ENCODE assay signal across 20 cellular contexts in the genomic region with DNA sequence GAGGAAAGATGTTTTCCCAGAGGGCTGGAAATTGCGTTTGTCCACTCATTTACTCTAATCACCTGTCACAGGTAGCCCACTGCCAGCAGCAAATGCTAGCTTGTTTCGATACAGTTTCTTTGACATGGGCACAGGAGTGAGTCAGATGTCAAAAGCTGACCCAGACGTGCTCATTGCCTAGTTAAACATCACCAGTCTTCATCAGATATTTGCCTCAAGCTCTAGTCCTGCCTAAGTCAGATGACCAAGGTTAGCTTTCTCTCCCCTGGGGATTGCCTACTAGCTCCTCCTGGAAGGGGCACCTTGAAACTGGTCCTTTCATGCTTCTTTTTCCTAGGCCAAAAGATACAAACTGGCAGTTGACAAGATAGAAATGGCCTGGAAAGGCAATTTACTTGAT. TPM values are rescaled to one million over a fixed set of nuclear protein-coding genes. Genes with fewer than 3 reads are reported as not detected.
DNase-seq lines count a peak whose midpoint lies in the region; ATAC-seq, FAIRE-seq and TF ChIP-seq lines count a peak whose summit lies in the region.
"Had no signal": no experiment of that assay in that cellular context is flagged by ENCODE, and none has a peak within 500 bp of the region (broad histone marks: within the 10 kb centered on the region; RNA-seq: fewer than 3 reads in every experiment).

No MANE protein-coding gene starts in this region.

- H3K79me2 ChIP-seq in HepG2 (ENCODE audit: insufficient read depth, low read length) = no peaks in the 10 kb centered on the region

- H3K36me3 ChIP-seq in HepG2 (replicated peaks in 1 of 2; ENCODE audit: control insufficient read depth in 1 of 2, insufficient read depth in 2 of 2, low read length in 2 of 2) = peaks cover 19 to 69% of the 10 kb centered on the region in 2 experiments

- no peak overlapping the region for H2AFZ ChIP-seq in HepG2 (ENCODE audit: low read length)
- H2AFZ ChIP-seq: GM23338 had no signal

- no peak overlapping the region for H3K4me2 ChIP-seq in HepG2 (ENCODE audit: low read depth, low read length)
- H3K4me2 ChIP-seq: BLaER1, GM23338 had no signal

- TF ChIP-seq POLR2A in HepG2 (IDR thresholded peaks at IDR 0.05; ENCODE audit: insufficient read depth in 1 of 2, low read depth in 2 of 2, low read length in 2 of 2) = no peak

- TF ChIP-seq EP300 in HepG2 (IDR thresholded peaks at IDR 0.05; ENCODE audit: low read depth in 2 of 2, low read length in 2 of 2) = no peak
- no peak for TF ChIP-seq EP300 in HepG2 (CRISPR knock-in tag; IDR thresholded peaks at IDR 0.05; ENCODE audit: borderline replicate concordance)

- no peak for FAIRE-seq in HepG2 (lab: Jason Lieb, UNC)
- FAIRE-seq: D721Med, GM12892 had no signal

- TF ChIP-seq CTCF in epithelial cell of proximal tubule (conservative IDR thresholded peaks at IDR 0.05; ENCODE audit: low read depth, low read length) (no peak), HepG2 (CRISPR knock-in tag; IDR thresholded peaks at IDR 0.05) (no peak)

- in situ Hi-C loops in ACHN (cut with HindIII; ENCODE audit: low pct_ligation_motif_present, low pct_unique_long_range_greater_than_20kb, low sequenced_read_pairs) = no loop called here
- in situ Hi-C loops in HepG2 (cut with HindIII; ENCODE audit: extremely low pct_ligation_motif_present, low pct_unique_long_range_greater_than_20kb) = loop anchor here (25.0 kb wide), 1 partner anchor 289 kb away; a partner anchor contains a TSS

- 85% methylated on average over 3 of the region's 3 CpGs for WGBS in HepG2 (ENCODE audit: low lambda C conversion rate)

- intact Hi-C loops in HepG2 (cut with micrococcal nuclease; ENCODE audit: unreplicated experiment) = no loop called here
- intact Hi-C loops in left cardiac atrium (cut with DNase I) = no loop called here

- no peaks in the 10 kb centered on the region for H3K27me3 ChIP-seq in HepG2 (ENCODE audit: control insufficient read depth in 1 of 2, insufficient read depth in 2 of 2, low read length in 2 of 2)
- H3K27me3 ChIP-seq: BLaER1 had no signal

- no peaks in the 10 kb centered on the region for H3K4me1 ChIP-seq in HepG2 (ENCODE audit: insufficient read depth, low read length)
- H3K4me1 ChIP-seq: BLaER1 had no signal

- POLR2A ChIA-PET in HepG2 (lab: Yijun Ruan, JAX) = no interaction called here

- DNase-seq in ACHN (peak; percentile 28), HK-2 (ENCODE audit: unreplicated experiment) (peak; percentile 14), epithelial cell of proximal tubule (ENCODE audit: low read depth) (peak; percentile 45), HepG2 (ENCODE audit: low spot score) (no peak), GF-D8 (lab: John Stamatoyannopoulos, UW) (no peak), left cardiac atrium (no peak)
- DNase-seq: CD4-positive, CD25-positive, alpha-beta regulatory T cell; CD8-positive, alpha-beta T cell; DMS 273 treated with DMSO at 0.1 percent for 48 hours; DMS79; EL; GDM1; H9 had no signal

- no peak overlapping the region for H3K9ac ChIP-seq in HepG2 (ENCODE audit: insufficient read depth, low read depth, low read length)
- H3K9ac ChIP-seq: BLaER1 had no signal

- no peaks in the 10 kb centered on the region for H4K20me1 ChIP-seq in HepG2 (ENCODE audit: insufficient read depth, low read length)
- H4K20me1 ChIP-seq: BLaER1 had no signal

- no peak overlapping the region for H3K4me3 ChIP-seq in epithelial cell of proximal tubule (ENCODE audit: low read depth, low read length)
- no peak overlapping the region for H3K4me3 ChIP-seq in HepG2 (replicated peaks in 1 of 3; ENCODE audit: insufficient read depth in 1 of 3, low read depth in 2 of 3, low read length in 3 of 3)
- H3K4me3 ChIP-seq: BLaER1, GM23338 had no signal

- CTCF ChIA-PET in HepG2 (lab: Yijun Ruan, JAX; ENCODE audit: low intra/inter-chr PET ratio, low total read pairs) = no interaction called here

- BruUV-seq in HepG2 (replicated peaks; lab: Mats Ljungman, UMichigan) = no TSS peak

- no peak overlapping the region for H3K27ac ChIP-seq in HepG2 (ENCODE audit: extremely low read length, insufficient read depth, low read length)
- H3K27ac ChIP-seq: BLaER1, C4-2B had no signal

- H3K9me3 ChIP-seq in HepG2 (ENCODE audit: low read length) = no peaks in the 10 kb centered on the region
- H3K9me3 ChIP-seq: BLaER1 had no signal

- no peak for TF ChIP-seq RAD21 in HepG2 (CRISPR knock-in tag; IDR thresholded peaks at IDR 0.05)

- ATAC-seq in HepG2 (no peak), HG03565 (IDR thresholded peaks at IDR 0.05; ENCODE audit: unreplicated experiment) (no peak), left cardiac atrium (no peak)
- ATAC-seq: CD8-positive, alpha-beta T cell; GM23338; HCT116 had no signal

TF ChIP-seq in HepG2, 621 proteins besides CTCF, POLR2A, EP300 and RAD21:
- peak; percentile 82 for TF ChIP-seq RBM22 (optimal IDR thresholded peaks at IDR 0.05; ENCODE audit: low read length)
- TF ChIP-seq JUND (CRISPR knock-in tag; IDR thresholded peaks at IDR 0.05) = no peak
- TF ChIP-seq, protein P1, sequence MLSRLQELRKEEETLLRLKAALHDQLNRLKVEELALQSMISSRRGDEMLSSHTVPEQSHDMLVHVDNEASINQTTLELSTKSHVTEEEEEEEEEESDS (CRISPR knock-in tag; IDR thresholded peaks at IDR 0.05; ENCODE audit: borderline replicate concordance) = no peak
- no peak for TF ChIP-seq ZKSCAN1 (IDR thresholded peaks at IDR 0.05; ENCODE audit: low read length)
- 0 out of 2 replicates have a peak, but pooled peaks have one; percentile 36 for TF ChIP-seq POLR2AphosphoS2 (IDR thresholded peaks at IDR 0.05; ENCODE audit: low read depth, low read length)
TF ChIP-seq in HepG2: peak in this region for 2.

RNA-seq across cellular contexts. Expression of a gene that starts 35.3 kb away (rescaled TPM):
- total RNA-seq in epithelial cell of proximal tubule = 5.5 and 8.0 TPM in 2 replicates
- total RNA-seq in HepG2 (2016; rRNA removed; fragmentation: Illumina TruSeq; extraction: Trizol) = 130 and 140 TPM in 2 replicates
- total RNA-seq in HepG2 (2016; cell fraction: cytosol; rRNA removed; fragmentation: Illumina TruSeq; extraction: Trizol; ENCODE audit: low read depth) = 19.1 and 21.3 TPM in 2 replicates
- total RNA-seq in HepG2 (2016; cell fraction: insoluble cytoplasmic fraction; rRNA removed; fragmentation: Illumina TruSeq; extraction: Trizol) = 132 and 135 TPM in 2 replicates
- 47.4 and 55.1 TPM in 2 replicates for total RNA-seq in HepG2 (2016; cell fraction: membrane; rRNA removed; fragmentation: Illumina TruSeq; extraction: Trizol)
- 251 and 257 TPM in 2 replicates for total RNA-seq in HepG2 (2016; cell fraction: nucleus; rRNA removed; fragmentation: Illumina TruSeq; extraction: Trizol)
- polyA plus RNA-seq in HepG2 (2011; rRNA removed) = 36.8 and 43.0 TPM in 2 replicates
- 14.4 and 28.4 TPM in 2 replicates for polyA plus RNA-seq in HepG2 (2011; cell fraction: cytosol; rRNA removed)
- 39.1 and 57.9 TPM in 2 replicates for polyA plus RNA-seq in HepG2 (2011; cell fraction: nucleus; rRNA removed)
- polyA plus RNA-seq in HepG2 (2012) = 53.4 and 86.4 TPM in 2 replicates
- polyA plus RNA-seq in HepG2 (2016; cell fraction: cytosol; fragmentation: Illumina TruSeq; extraction: Trizol; ENCODE audit: low read depth) = 5.1 and 5.7 TPM in 2 replicates
- polyA plus RNA-seq in HepG2 (2016; cell fraction: insoluble cytoplasmic fraction; fragmentation: Illumina TruSeq; extraction: Trizol; ENCODE audit: low read depth) = 57.8 and 65.3 TPM in 2 replicates
- 14.2 and 17.2 TPM in 2 replicates for polyA plus RNA-seq in HepG2 (2016; cell fraction: membrane; fragmentation: Illumina TruSeq; extraction: Trizol; ENCODE audit: low read depth)
- polyA plus RNA-seq in HepG2 (2016; cell fraction: nucleus; fragmentation: Illumina TruSeq; extraction: Trizol; ENCODE audit: insufficient read depth, low read depth) = 165 and 177 TPM in 2 replicates
- polyA minus RNA-seq in HepG2 (2011; rRNA and poly(A)+ RNA removed; ENCODE audit: low replicate concordance) = 18.6 and 65.9 TPM in 2 replicates
- 23.7 and 35.7 TPM in 2 replicates for polyA minus RNA-seq in HepG2 (2011; cell fraction: cytosol; rRNA and poly(A)+ RNA removed)
- 174 and 229 TPM in 2 replicates for polyA minus RNA-seq in HepG2 (2011; cell fraction: nucleus; rRNA and poly(A)+ RNA removed)
- 100 to 1,000 TPM; 137 to 343 TPM for total RNA-seq in left cardiac atrium

Comparison
In these comparisons a context has a peak if more than half of its experiments do, and no peak if none do; other contexts are left out.
1. DNase-seq: peak in ACHN (single experiment), HK-2 (single experiment) and epithelial cell of proximal tubule (single experiment); none in HepG2 (single experiment), GF-D8 (single experiment) and left cardiac atrium (single experiment).